Comparison of ENCODE assay signal across 1 cellular context in genomic region chr10:124708246-124708779, GRCh38.
TF ChIP-seq lines count a peak whose summit lies in the region.

No MANE protein-coding gene starts in this region.

TF ChIP-seq in K562, 482 proteins besides CTCF, POLR2A, EP300 and RAD21:
- TF ChIP-seq MEIS2 (IDR thresholded peaks at IDR 0.05; ENCODE audit: partially characterized antibody), result peak; percentile 2
- no peak for TF ChIP-seq ZMIZ1 (IDR thresholded peaks at IDR 0.05; ENCODE audit: low read depth in 2 of 2, low read length in 2 of 2)
